ENCODE assay signal across 8 cellular contexts in the genomic region with DNA sequence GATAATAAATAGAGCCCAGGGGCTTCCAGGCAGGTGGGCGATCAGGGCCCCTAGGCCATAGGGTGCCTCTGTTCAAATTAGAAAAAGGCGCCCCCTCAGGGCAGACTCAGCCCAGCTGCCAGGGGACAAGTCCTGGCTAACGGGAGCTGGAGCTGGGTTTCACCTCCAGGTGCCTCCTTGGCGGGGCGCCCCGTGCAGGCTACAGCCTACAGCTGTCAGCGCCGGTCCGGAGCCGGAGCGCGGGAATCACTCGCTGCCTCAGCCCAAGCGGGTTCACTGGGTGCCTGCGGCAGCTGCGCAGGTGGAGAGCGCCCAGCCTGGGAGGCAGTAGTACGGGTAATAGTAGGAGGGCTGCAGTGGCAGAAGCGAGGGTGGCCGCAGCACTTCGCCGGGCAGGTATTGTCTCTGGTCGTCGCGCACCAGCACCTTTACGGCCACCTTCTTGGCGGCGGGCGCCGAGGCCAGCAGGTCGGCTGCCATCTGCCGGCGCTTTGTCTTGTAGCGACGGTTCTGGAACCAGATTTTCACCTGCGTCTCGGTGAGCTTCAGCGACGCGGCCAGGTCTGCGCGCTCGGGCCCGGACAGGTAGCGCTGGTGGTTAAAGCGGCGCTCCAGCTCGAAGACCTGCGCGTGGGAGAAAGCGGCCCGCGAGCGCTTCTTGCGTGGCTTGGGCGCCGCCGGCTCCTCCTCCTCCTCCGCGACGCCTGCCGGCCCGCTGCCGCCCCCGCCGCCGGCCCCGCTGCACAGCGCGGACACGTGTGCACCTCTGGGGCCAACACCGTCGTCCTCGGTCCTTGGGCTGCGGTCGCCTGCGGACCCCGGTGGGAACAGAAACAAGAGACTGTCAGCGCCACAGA. TPM values are rescaled to one million over a fixed set of nuclear protein-coding genes. Genes with fewer than 3 reads are reported as not detected.
DNase-seq lines count a peak whose midpoint lies in the region; ATAC-seq and TF ChIP-seq lines count a peak whose summit lies in the region.

No MANE protein-coding gene starts in this region.

- ATAC-seq in CD8-positive, alpha-beta T cell: no peak
- peak; percentile 34 for ATAC-seq in GM21786 (IDR thresholded peaks at IDR 0.05; ENCODE audit: unreplicated experiment)
- ATAC-seq in activated naive CD8-positive, alpha-beta T cell treated with anti-CD3 and anti-CD28 coated beads, Interleukin-2, amount 50 U/mL, for 24 hours: no peak
- no peak for ATAC-seq in GM21619 (IDR thresholded peaks at IDR 0.05; ENCODE audit: unreplicated experiment)

- H3K27ac Mint-ChIP-seq in CD8-positive, alpha-beta T cell: no peak overlapping the region
- H3K27ac Mint-ChIP-seq in activated naive CD8-positive, alpha-beta T cell treated with anti-CD3 and anti-CD28 coated beads, Interleukin-2, amount 50 U/mL, for 24 hours: no peak overlapping the region

- CTCF ChIA-PET in CD8-positive, alpha-beta T cell (lab: Charles Lee): interaction anchor here (1.1 to 1.4 kb wide), 3 partner anchors 16 to 813 kb away, joined by 3 to 4 read pairs (median 4); no protein-coding TSS in a partner anchor

- TF ChIP-seq CTCF in CD8-positive, alpha-beta T cell (IDR thresholded peaks at IDR 0.05): no peak
- TF ChIP-seq CTCF in liver (IDR thresholded peaks at IDR 0.05; ENCODE audit: low read depth, low read length, missing input control): peak; percentile 24

- 7% methylated on average over 79 of the region's 79 CpGs for WGBS in liver

- H3K4me1 Mint-ChIP-seq in CD8-positive, alpha-beta T cell (ENCODE audit: low read depth): peaks cover 51% of the 10 kb centered on the region
- H3K4me1 Mint-ChIP-seq in activated naive CD8-positive, alpha-beta T cell treated with anti-CD3 and anti-CD28 coated beads, Interleukin-2, amount 50 U/mL, for 24 hours: peaks cover 54% of the 10 kb centered on the region

- H3K36me3 Mint-ChIP-seq in CD8-positive, alpha-beta T cell: no peaks in the 10 kb centered on the region
- peaks cover 15% of the 10 kb centered on the region for H3K36me3 Mint-ChIP-seq in activated naive CD8-positive, alpha-beta T cell treated with anti-CD3 and anti-CD28 coated beads, Interleukin-2, amount 50 U/mL, for 24 hours (ENCODE audit: low read depth)

- no peaks in the 10 kb centered on the region for H3K9me3 ChIP-seq in CD8-positive, alpha-beta T cell (ENCODE audit: low read length)
- H3K9me3 ChIP-seq in liver (ENCODE audit: control insufficient read depth in 4 of 4, low read length in 3 of 4): peaks cover 0 to 6% (median under 1%) of the 10 kb centered on the region in 4 donors

- H3K9ac ChIP-seq in liver (ENCODE audit: low read depth in 1 of 2, low read length in 2 of 2): no peak overlapping the region

- peaks cover 6% of the 10 kb centered on the region for H3K9me3 Mint-ChIP-seq in CD8-positive, alpha-beta T cell
- H3K9me3 Mint-ChIP-seq in activated naive CD8-positive, alpha-beta T cell treated with anti-CD3 and anti-CD28 coated beads, Interleukin-2, amount 50 U/mL, for 24 hours: peaks cover 14% of the 10 kb centered on the region

- H3K36me3 ChIP-seq in CD8-positive, alpha-beta T cell (ENCODE audit: insufficient read depth, low read length): no peaks in the 10 kb centered on the region
- H3K36me3 ChIP-seq in liver (ENCODE audit: control insufficient read depth in 4 of 4, insufficient read depth in 3 of 4, low read depth in 1 of 4, low read length in 3 of 4): no peaks in the 10 kb centered on the region

- H3K27me3 ChIP-seq in CD8-positive, alpha-beta T cell (ENCODE audit: insufficient read depth, low read length): peaks cover 84% of the 10 kb centered on the region
- peaks cover 9 to 33% (median 25%) of the 10 kb centered on the region in 4 donors for H3K27me3 ChIP-seq in liver (ENCODE audit: control insufficient read depth in 4 of 4, insufficient read depth in 4 of 4, low read length in 3 of 4)

- peak; percentile 56 to 70 for TF ChIP-seq RAD21 in liver (IDR thresholded peaks at IDR 0.05)

- H3K4me3 ChIP-seq in CD8-positive, alpha-beta T cell (ENCODE audit: low read depth, low read length): no peak overlapping the region
- peak overlapping the region in 2 of 3 donors; percentile 19 to 31 for H3K4me3 ChIP-seq in liver (ENCODE audit: low read depth in 1 of 3, low read length in 3 of 3)

- H3K27ac ChIP-seq in CD8-positive, alpha-beta T cell (ENCODE audit: low read depth, low read length): no peak overlapping the region
- H3K27ac ChIP-seq in liver (ENCODE audit: low read depth in 1 of 2, low read length in 2 of 2): no peak overlapping the region

- H3K27me3 Mint-ChIP-seq in CD8-positive, alpha-beta T cell (ENCODE audit: low read depth): peaks cover 75% of the 10 kb centered on the region
- peaks cover 79% of the 10 kb centered on the region for H3K27me3 Mint-ChIP-seq in activated naive CD8-positive, alpha-beta T cell treated with anti-CD3 and anti-CD28 coated beads, Interleukin-2, amount 50 U/mL, for 24 hours

- POLR2A ChIA-PET in CD8-positive, alpha-beta T cell (lab: Charles Lee): no interaction called here

- peak overlapping the region; percentile 56 for H3K4me3 Mint-ChIP-seq in CD8-positive, alpha-beta T cell
- H3K4me3 Mint-ChIP-seq in activated naive CD8-positive, alpha-beta T cell treated with anti-CD3 and anti-CD28 coated beads, Interleukin-2, amount 50 U/mL, for 24 hours: no peak overlapping the region

- intact Hi-C loops in CD8-positive, alpha-beta T cell (cut with DNase I, micrococcal nuclease): loop anchor here in 1 of 2 experiments (5.0 kb wide), 1 partner anchor 60 kb away; a partner anchor contains a TSS

- peak in 2 of 7 experiments; percentile 29 to 41 for DNase-seq in CD8-positive, alpha-beta T cell
- peak; percentile 38 for DNase-seq in activated naive CD8-positive, alpha-beta T cell treated with anti-CD3 and anti-CD28 coated beads, Interleukin-2, amount 50 U/mL, for 24 hours
- DNase-seq in hepatic stellate cell (ENCODE audit: low spot score) (no peak), NCI-H1694 treated with DMSO at 0.1 percent for 48 hours (lab: John Stamatoyannopoulos, UW) (no peak), Ammon's horn (ENCODE audit: low spot score) (no peak)

- peaks cover 52% of the 10 kb centered on the region for H3K4me1 ChIP-seq in CD8-positive, alpha-beta T cell (ENCODE audit: insufficient read depth, low read length)
- H3K4me1 ChIP-seq in liver (ENCODE audit: control insufficient read depth in 4 of 4, insufficient read depth in 4 of 4, low read length in 3 of 4): peaks cover 23 to 58% (median 32%) of the 10 kb centered on the region in 4 donors

TF ChIP-seq in liver, 16 proteins besides CTCF, POLR2A, EP300 and RAD21:
- TF ChIP-seq, protein P1, sequence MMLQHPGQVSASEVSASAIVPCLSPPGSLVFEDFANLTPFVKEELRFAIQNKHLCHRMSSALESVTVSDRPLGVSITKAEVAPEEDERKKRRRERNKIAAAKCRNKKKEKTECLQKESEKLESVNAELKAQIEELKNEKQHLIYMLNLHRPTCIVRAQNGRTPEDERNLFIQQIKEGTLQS (IDR thresholded peaks at IDR 0.05): no peak
- no peak for TF ChIP-seq HNF4G (IDR thresholded peaks at IDR 0.05)
- TF ChIP-seq YY1 (IDR thresholded peaks at IDR 0.05): no peak
- no peak for TF ChIP-seq FOXA1 (IDR thresholded peaks at IDR 0.05)
- no peak for TF ChIP-seq FOXA2 (IDR thresholded peaks at IDR 0.05)
- TF ChIP-seq JUND (IDR thresholded peaks at IDR 0.05): no peak
- no peak for TF ChIP-seq EGR1 (IDR thresholded peaks at IDR 0.05; ENCODE audit: low read depth in 2 of 2)
- no peak for TF ChIP-seq SP1 (IDR thresholded peaks at IDR 0.05)
TF ChIP-seq in liver: peak in this region for 0.

RNA-seq across cellular contexts. Expression of a gene that starts 2.4 kb away (rescaled TPM):
- total RNA-seq in CD8-positive, alpha-beta T cell: not detected
- total RNA-seq in liver: not detected
- polyA plus RNA-seq in liver: not detected

RNA-seq across cellular contexts. Expression of a gene that starts 57.8 kb away (rescaled TPM):
- 1 to 10 TPM; 4.2 to 4.6 TPM for total RNA-seq in CD8-positive, alpha-beta T cell
- total RNA-seq in liver: 1 to 10 TPM; 7.2 to 7.7 TPM
- 1 to 10 TPM; 3.9 to 6.4 TPM for polyA plus RNA-seq in liver
